11 cellular contexts compared by ENCODE assay signal in genomic region chr14:55028476-55028875, GRCh38. TPM values are rescaled to one million over a fixed set of nuclear protein-coding genes. Genes with fewer than 3 reads are reported as not detected.
DNase-seq lines count a peak whose midpoint lies in the region; ATAC-seq and TF ChIP-seq lines count a peak whose summit lies in the region.
"Had no signal": no experiment of that assay in that cellular context is flagged by ENCODE, and none has a peak within 500 bp of the region (broad histone marks: within the 10 kb centered on the region; RNA-seq: fewer than 3 reads in every experiment).

No MANE protein-coding gene starts in this region.

- TF ChIP-seq CTCF in cardiac muscle cell (IDR thresholded peaks at IDR 0.05; ENCODE audit: low read depth, low read length), result no peak
- TF ChIP-seq CTCF in hepatocyte (IDR thresholded peaks at IDR 0.05; ENCODE audit: poor library complexity), result no peak
- no peak for TF ChIP-seq CTCF in tibial artery (IDR thresholded peaks at IDR 0.05)
- TF ChIP-seq CTCF in esophagus squamous epithelium (IDR thresholded peaks at IDR 0.05), result no peak

- POLR2A ChIA-PET in activated CD4-positive, alpha-beta memory T cell treated with anti-CD3 and anti-CD28 coated beads, Interleukin-2, amount 10 ng/mL, durations not matched to agents 7 days and 5 days (lab: Charles Lee), result interaction anchor here (0.7 to 6.4 kb wide), 3 partner anchors 19 to 779 kb away, joined by 5 to 153 read pairs (median 39); partner anchors contain the start of gene MAPK1IP1L

- H3K27ac ChIP-seq in cardiac muscle cell, result no peak overlapping the region
- H3K27ac ChIP-seq in hepatocyte, result no peak overlapping the region
- no peak overlapping the region for H3K27ac ChIP-seq in tibial artery
- H3K27ac ChIP-seq in esophagus squamous epithelium, result no peak overlapping the region

- 68% methylated on average over 4 of the region's 4 CpGs for WGBS in hepatocyte (ENCODE audit: low lambda C conversion rate, missing lambda C conversion rate)
- WGBS in esophagus squamous epithelium, 2 donors, result 52 to 55% methylated on average over 4 of the region's 4 CpGs

- H3K9me3 ChIP-seq in cardiac muscle cell (ENCODE audit: low read depth), result no peaks in the 10 kb centered on the region
- no peaks in the 10 kb centered on the region for H3K9me3 ChIP-seq in hepatocyte (ENCODE audit: low read depth)
- no peaks in the 10 kb centered on the region for H3K9me3 ChIP-seq in tibial artery
- H3K9me3 ChIP-seq in esophagus squamous epithelium, result no peaks in the 10 kb centered on the region

- peaks cover 6% of the 10 kb centered on the region for H4K20me1 ChIP-seq in hepatocyte (ENCODE audit: insufficient read depth, poor library complexity, severe bottlenecking)

- H3K4me2 ChIP-seq in hepatocyte, result peak overlapping the region; percentile 81

- no peak overlapping the region for H2AFZ ChIP-seq in hepatocyte

- DNase-seq in cardiac muscle cell (ENCODE audit: low read depth in 1 of 2, low spot score in 1 of 2) (no peak), cardiac septum (ENCODE audit: low spot score) (no peak), hepatocyte (ENCODE audit: low spot score) (no peak), tibial artery (no peak), NCI-H2196 treated with DMSO at 0.1 percent for 48 hours (lab: John Stamatoyannopoulos, UW; ENCODE audit: unreplicated experiment) (no peak), esophagus squamous epithelium (lab: John Stamatoyannopoulos, UW) (no peak)
- no peak for DNase-seq in activated CD4-positive, alpha-beta memory T cell treated with anti-CD3 and anti-CD28 coated beads, Interleukin-2, amount 10 ng/mL, durations not matched to agents 7 days and 5 days
- DNase-seq: activated CD4-positive, CD25-positive, alpha-beta regulatory T cell; NCI-H1048; stimulated activated CD4-positive, alpha-beta T cell treated with anti-CD3 and anti-CD28 coated beads, Interleukin-15, amount 100 ng/mL, for 24 hours had no signal

- CTCF ChIA-PET in activated CD4-positive, alpha-beta memory T cell treated with anti-CD3 and anti-CD28 coated beads, Interleukin-2, amount 10 ng/mL, durations not matched to agents 7 days and 5 days (lab: Charles Lee), result interaction anchor here (0.6 to 3.0 kb wide), 3 partner anchors 17 to 23 kb away, joined by 3 to 41 read pairs (median 7); partner anchors contain the start of gene MAPK1IP1L

- peaks cover 77% of the 10 kb centered on the region for H3K79me2 ChIP-seq in hepatocyte

- H3K27me3 Mint-ChIP-seq in activated CD4-positive, alpha-beta memory T cell treated with anti-CD3 and anti-CD28 coated beads, Interleukin-2, amount 10 ng/mL, durations not matched to agents 7 days and 5 days, result no peaks in the 10 kb centered on the region

- H3K36me3 ChIP-seq in cardiac muscle cell (peaks cover 3% of the 10 kb centered on the region), hepatocyte (replicated peaks; ENCODE audit: insufficient read depth, low read depth) (no peaks in the 10 kb centered on the region), tibial artery (no peaks in the 10 kb centered on the region), esophagus squamous epithelium (peaks cover 0 to 9% (median 0%) of the 10 kb centered on the region in 3 donors)

- TF ChIP-seq POLR2A in esophagus squamous epithelium (IDR thresholded peaks at IDR 0.05), result no peak

- H3K9me2 ChIP-seq in hepatocyte (replicated peaks; ENCODE audit: insufficient read depth), result no peaks in the 10 kb centered on the region

- ATAC-seq in HG02610 (IDR thresholded peaks at IDR 0.05; ENCODE audit: unreplicated experiment), result no peak

- intact Hi-C loops in cardiac septum (cut with DNase I) (no loop called here), tibial artery (cut with DNase I; ENCODE audit: low total_unique reads) (no loop called here), esophagus squamous epithelium (cut with DNase I) (no loop called here)

- peaks cover 27% of the 10 kb centered on the region for H3K36me3 Mint-ChIP-seq in activated CD4-positive, alpha-beta memory T cell treated with anti-CD3 and anti-CD28 coated beads, Interleukin-2, amount 10 ng/mL, durations not matched to agents 7 days and 5 days (ENCODE audit: low read depth)

- H3K4me1 Mint-ChIP-seq in activated CD4-positive, alpha-beta memory T cell treated with anti-CD3 and anti-CD28 coated beads, Interleukin-2, amount 10 ng/mL, durations not matched to agents 7 days and 5 days, result peaks cover 49% of the 10 kb centered on the region

- peak overlapping the region; percentile 38 for H3K27ac Mint-ChIP-seq in activated CD4-positive, alpha-beta memory T cell treated with anti-CD3 and anti-CD28 coated beads, Interleukin-2, amount 10 ng/mL, durations not matched to agents 7 days and 5 days

- H3K4me3 ChIP-seq in cardiac muscle cell (peak overlapping the region; percentile 62), hepatocyte (peak overlapping the region; percentile 66), tibial artery (peak overlapping the region; percentile 83 to 84), esophagus squamous epithelium (peak overlapping the region in 2 of 4 donors; percentile 85 to 97)

- H3K4me1 ChIP-seq in cardiac muscle cell (ENCODE audit: low read depth) (peaks cover 31% of the 10 kb centered on the region), hepatocyte (ENCODE audit: insufficient read depth) (peaks cover 11% of the 10 kb centered on the region), tibial artery (peaks cover 0 to 33% (median 18%) of the 10 kb centered on the region in 4 donors), esophagus squamous epithelium (peaks cover 3 to 47% (median 24%) of the 10 kb centered on the region in 3 donors)

- H3K27me3 ChIP-seq in cardiac muscle cell (no peaks in the 10 kb centered on the region), hepatocyte (no peaks in the 10 kb centered on the region), tibial artery (no peaks in the 10 kb centered on the region), esophagus squamous epithelium (no peaks in the 10 kb centered on the region)

- H3K4me3 Mint-ChIP-seq in activated CD4-positive, alpha-beta memory T cell treated with anti-CD3 and anti-CD28 coated beads, Interleukin-2, amount 10 ng/mL, durations not matched to agents 7 days and 5 days, result peak overlapping the region; percentile 88

- H3K9me3 Mint-ChIP-seq in activated CD4-positive, alpha-beta memory T cell treated with anti-CD3 and anti-CD28 coated beads, Interleukin-2, amount 10 ng/mL, durations not matched to agents 7 days and 5 days, result no peaks in the 10 kb centered on the region

RNA-seq across cellular contexts. Expression of gene SOCS4, which starts 1.4 kb away (rescaled TPM):
- total RNA-seq in cardiac muscle cell (6.0 and 8.5 TPM in 2 replicates), cardiac septum (19.8 TPM), hepatocyte (16.2 and 18.8 TPM in 2 replicates), esophagus squamous epithelium (10 to 100 TPM in 2 of 4 donors, 1 to 10 TPM in 2; 5.9 to 20.1 (median 12.1) TPM)
- polyA plus RNA-seq in cardiac muscle cell (6.5 and 8.4 TPM in 2 replicates), hepatocyte (4.1 and 5.3 TPM in 2 replicates)
- 10 to 100 TPM; 24.2 to 32.0 TPM for total RNA-seq in activated CD4-positive, alpha-beta memory T cell treated with anti-CD3 and anti-CD28 coated beads, Interleukin-2, amount 10 ng/mL, durations not matched to agents 7 days and 5 days

RNA-seq across cellular contexts. Expression of gene WDHD1, which starts 1.6 kb away (rescaled TPM):
- total RNA-seq in cardiac muscle cell, result 4.9 and 5.4 TPM in 2 replicates
- 7.4 and 8.4 TPM in 2 replicates for polyA plus RNA-seq in cardiac muscle cell
- 1.8 TPM for total RNA-seq in cardiac septum
- 10 to 100 TPM; 36.2 to 36.9 TPM for total RNA-seq in activated CD4-positive, alpha-beta memory T cell treated with anti-CD3 and anti-CD28 coated beads, Interleukin-2, amount 10 ng/mL, durations not matched to agents 7 days and 5 days
- 5.9 and 6.3 TPM in 2 replicates for total RNA-seq in hepatocyte
- polyA plus RNA-seq in hepatocyte, result 4.1 and 4.4 TPM in 2 replicates
- total RNA-seq in esophagus squamous epithelium, result 1 to 10 TPM in 3 of 4 donors, under 1 TPM in 1; 0.80 to 7.0 (median 5.0) TPM

RNA-seq across cellular contexts. Expression of gene MAPK1IP1L, which starts 23.0 kb away (rescaled TPM):
- total RNA-seq in cardiac muscle cell (79.6 and 83.5 TPM in 2 replicates), cardiac septum (75.2 TPM), hepatocyte (69.9 and 91.0 TPM in 2 replicates), esophagus squamous epithelium (10 to 100 TPM; 35.3 to 85.3 (median 50.4) TPM)
- polyA plus RNA-seq in cardiac muscle cell (97.7 and 104 TPM in 2 replicates), hepatocyte (81.4 and 86.2 TPM in 2 replicates)
- 100 to 1,000 TPM; 100 to 104 TPM for total RNA-seq in activated CD4-positive, alpha-beta memory T cell treated with anti-CD3 and anti-CD28 coated beads, Interleukin-2, amount 10 ng/mL, durations not matched to agents 7 days and 5 days
